In the genomic region with DNA sequence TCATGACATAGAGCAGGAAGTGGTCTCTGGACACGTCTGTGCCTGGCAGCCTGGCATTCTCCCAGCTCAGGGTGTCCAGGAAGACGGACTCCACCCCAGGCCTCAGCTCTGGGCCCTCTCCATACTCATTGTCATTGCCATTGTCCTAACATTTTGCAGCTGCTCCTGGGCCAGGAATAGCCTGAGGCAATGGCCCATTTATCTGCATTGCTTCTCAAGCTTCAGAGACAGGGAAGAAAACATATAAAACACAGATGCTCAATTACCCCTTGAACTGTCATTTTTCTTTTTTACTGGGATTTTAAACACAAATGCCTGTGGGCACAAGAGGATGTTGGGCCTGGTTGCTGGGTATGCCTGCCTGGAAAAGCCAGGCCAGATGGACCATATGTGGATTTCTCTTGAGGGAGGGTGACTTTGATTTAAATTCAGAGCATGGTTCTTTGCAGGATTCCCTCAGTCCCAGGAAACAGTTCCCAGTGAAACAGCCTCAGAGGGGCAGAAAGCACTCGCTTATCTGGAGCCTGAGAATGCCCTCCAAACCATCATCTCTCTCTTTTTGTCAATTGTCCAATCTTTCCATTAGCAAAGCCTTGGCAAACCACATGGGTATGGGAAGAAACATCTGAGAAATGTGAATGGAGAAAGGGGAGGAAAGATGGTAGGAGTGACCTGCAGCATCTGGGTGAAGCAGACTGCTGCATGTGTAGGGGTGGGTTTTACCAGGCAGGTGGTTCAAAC, we compare ENCODE assay signal across 14 cellular contexts. TPM values are rescaled to one million over a fixed set of nuclear protein-coding genes. Genes with fewer than 3 reads are reported as not detected.
A peak's percentile ranks its signal among the peaks of the same experiment; 100 is the strongest.
DNase-seq lines count a peak whose midpoint lies in the region; FAIRE-seq and TF ChIP-seq lines count a peak whose summit lies in the region.
"Had no signal": no experiment of that assay in that cellular context is flagged by ENCODE, and none has a peak within 500 bp of the region (broad histone marks: within the 10 kb centered on the region; RNA-seq: fewer than 3 reads in every experiment).

No MANE protein-coding gene starts in this region.

- no peaks in the 10 kb centered on the region for H3K27me3 ChIP-seq in HAP-1 (ENCODE audit: low read depth)
- H3K27me3 ChIP-seq: testis had no signal

- peak; percentile 38 for DNase-seq in EH (ENCODE audit: low read depth)
- DNase-seq in HAP-1 (ENCODE audit: low spot score in 2 of 2), result peak; percentile 55 to 74
- DNase-seq in NCI-H748 treated with DMSO at 0.1 percent for 48 hours (lab: John Stamatoyannopoulos, UW), result peak; percentile 83
- peak; percentile 71 for DNase-seq in islet precursor cell
- DNase-seq in GM12891 (ENCODE audit: insufficient read length, low spot score), result no peak
- DNase-seq in NCI-H1930 (lab: John Stamatoyannopoulos, UW), result no peak
- DNase-seq in LoVo (ENCODE audit: low spot score), result no peak
- DNase-seq: activated CD4-positive, alpha-beta T cell treated with anti-CD3 and anti-CD28 coated beads for 1 hour; activated naive CD8-positive, alpha-beta T cell treated with anti-CD3 and anti-CD28 coated beads, Interleukin-2, amount 10 ng/mL, durations not matched to agents 7 days and 5 days; GOT3; NCI-H510A; OCI-M1; T-helper 9 cell; testis had no signal

- peaks cover 12% of the 10 kb centered on the region for H3K4me1 ChIP-seq in HAP-1
- H3K4me1 ChIP-seq: testis had no signal

- no peak for TF ChIP-seq POLR2A in GM12891 (IDR thresholded peaks at IDR 0.05; ENCODE audit: low read depth, low read length)

- no peak overlapping the region for H3K4me3 ChIP-seq in HAP-1
- H3K4me3 ChIP-seq: testis had no signal

- no peaks in the 10 kb centered on the region for H3K9me3 ChIP-seq in HAP-1
- H3K9me3 ChIP-seq: testis had no signal

- in situ Hi-C loops in HAP-1 (cut with MboI; ENCODE audit: low sequenced_read_pairs), result no loop called here

- no peak for FAIRE-seq in GM12891 (lab: Jason Lieb, UNC)

- H3K36me3 ChIP-seq in HAP-1 (replicated peaks), result no peaks in the 10 kb centered on the region

TF ChIP-seq in GM12891, 5 proteins besides CTCF, POLR2A, EP300 and RAD21:
- no peak for TF ChIP-seq PAX5 (IDR thresholded peaks at IDR 0.05; ENCODE audit: insufficient read depth, low read length, severe bottlenecking)
- no peak for TF ChIP-seq SPI1 (IDR thresholded peaks at IDR 0.05; ENCODE audit: low read depth, low read length)
- no peak for TF ChIP-seq TAF1 (IDR thresholded peaks at IDR 0.05; ENCODE audit: low read depth, low read length)
- TF ChIP-seq POLR2AphosphoS5 (IDR thresholded peaks at IDR 0.05; ENCODE audit: low read depth, low read length), result no peak
- no peak for TF ChIP-seq POU2F2 (IDR thresholded peaks at IDR 0.05; ENCODE audit: low read depth, low read length)

RNA-seq across cellular contexts. Expression of a gene that starts 17.8 kb away (rescaled TPM):
- 0.18 TPM for polyA plus RNA-seq in GM12891 (2012; ENCODE audit: low read depth, missing spikeins)

Comparison
In these comparisons a context has a peak if more than half of its experiments do, and no peak if none do; other contexts are left out.
1. DNase-seq: peak in EH (single experiment), HAP-1 (2 of 2), NCI-H748 treated with DMSO at 0.1 percent for 48 hours (single experiment) and islet precursor cell (single experiment); none in GM12891 (single experiment), NCI-H1930 (0 of 2) and LoVo (single experiment).